1 cellular context compared by ENCODE assay signal in the genomic region with DNA sequence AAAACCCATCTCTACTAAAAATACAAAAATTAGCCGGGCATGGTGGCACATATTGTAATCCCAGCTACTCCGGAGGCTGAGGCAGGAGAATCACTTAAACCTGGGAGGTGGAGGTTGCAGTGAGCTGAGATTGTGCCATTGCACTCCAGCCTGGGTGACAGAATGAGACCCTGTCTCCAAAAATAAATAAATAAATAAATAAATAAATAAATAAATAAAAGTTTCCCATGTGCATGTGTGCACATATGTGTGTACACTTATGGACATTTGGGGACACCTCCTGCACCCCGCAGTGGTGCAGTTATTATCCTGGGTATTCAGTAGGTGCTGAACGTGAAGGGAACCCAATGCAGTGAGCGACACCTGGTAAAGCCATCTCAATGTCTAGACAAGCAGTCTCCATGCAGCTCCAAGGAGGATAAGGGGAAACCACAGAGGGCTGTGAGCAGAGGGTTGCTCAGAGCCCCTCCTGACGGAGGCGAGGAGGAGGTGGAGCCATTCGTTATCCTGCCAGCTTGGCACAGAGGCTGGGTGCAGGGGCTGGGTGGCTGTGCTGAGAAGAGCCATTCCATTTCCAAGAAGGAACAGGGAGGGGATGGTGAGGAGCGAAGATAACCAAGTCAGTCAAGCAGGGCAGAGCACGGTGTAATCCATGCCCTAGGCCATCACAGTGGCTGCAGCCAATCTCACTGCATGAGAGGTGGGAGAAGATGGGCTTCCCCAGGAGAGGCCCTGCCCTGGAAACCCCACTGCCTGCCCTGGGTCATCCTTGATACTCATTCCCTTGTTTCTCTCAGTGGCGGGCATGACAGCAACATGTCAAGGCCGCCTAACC.
TF ChIP-seq lines count a peak whose summit lies in the region.

No MANE protein-coding gene starts in this region.

TF ChIP-seq in HepG2, 621 proteins besides CTCF, POLR2A, EP300 and RAD21:
- TF ChIP-seq SETDB1 (CRISPR knock-in tag; IDR thresholded peaks at IDR 0.05; ENCODE audit: borderline replicate concordance) (no peak), GATAD1 (CRISPR knock-in tag; IDR thresholded peaks at IDR 0.05) (no peak), TBX2 (CRISPR knock-in tag; IDR thresholded peaks at IDR 0.05; ENCODE audit: borderline replicate concordance) (no peak), RARA (CRISPR knock-in tag; IDR thresholded peaks at IDR 0.05) (no peak), ZNF317 (CRISPR knock-in tag; IDR thresholded peaks at IDR 0.05) (no peak), HNRNPLL (IDR thresholded peaks at IDR 0.05; ENCODE audit: low read depth, low read length, poor library complexity, severe bottlenecking) (no peak), RFXANK (CRISPR knock-in tag; IDR thresholded peaks at IDR 0.05) (no peak), TEAD3 (CRISPR knock-in tag; optimal IDR thresholded peaks at IDR 0.05; ENCODE audit: borderline replicate concordance) (no peak), NKX3-1 (CRISPR knock-in tag; IDR thresholded peaks at IDR 0.05) (no peak), ZNF792 (CRISPR knock-in tag; IDR thresholded peaks at IDR 0.05) (no peak), MYNN (CRISPR knock-in tag; IDR thresholded peaks at IDR 0.05; ENCODE audit: low read depth) (no peak), ZNF350 (CRISPR knock-in tag; IDR thresholded peaks at IDR 0.05; ENCODE audit: borderline replicate concordance, low read depth) (no peak)
- TF ChIP-seq, protein P1, sequence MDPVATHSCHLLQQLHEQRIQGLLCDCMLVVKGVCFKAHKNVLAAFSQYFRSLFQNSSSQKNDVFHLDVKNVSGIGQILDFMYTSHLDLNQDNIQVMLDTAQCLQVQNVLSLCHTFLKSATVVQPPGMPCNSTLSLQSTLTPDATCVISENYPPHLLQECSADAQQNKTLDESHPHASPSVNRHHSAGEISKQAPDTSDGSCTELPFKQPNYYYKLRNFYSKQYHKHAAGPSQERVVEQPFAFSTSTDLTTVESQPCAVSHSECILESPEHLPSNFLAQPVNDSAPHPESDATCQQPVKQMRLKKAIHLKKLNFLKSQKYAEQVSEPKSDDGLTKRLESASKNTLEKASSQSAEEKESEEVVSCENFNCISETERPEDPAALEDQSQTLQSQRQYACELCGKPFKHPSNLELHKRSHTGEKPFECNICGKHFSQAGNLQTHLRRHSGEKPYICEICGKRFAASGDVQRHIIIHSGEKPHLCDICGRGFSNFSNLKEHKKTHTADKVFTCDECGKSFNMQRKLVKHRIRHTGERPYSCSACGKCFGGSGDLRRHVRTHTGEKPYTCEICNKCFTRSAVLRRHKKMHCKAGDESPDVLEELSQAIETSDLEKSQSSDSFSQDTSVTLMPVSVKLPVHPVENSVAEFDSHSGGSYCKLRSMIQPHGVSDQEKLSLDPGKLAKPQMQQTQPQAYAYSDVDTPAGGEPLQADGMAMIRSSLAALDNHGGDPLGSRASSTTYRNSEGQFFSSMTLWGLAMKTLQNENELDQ (CRISPR knock-in tag; IDR thresholded peaks at IDR 0.05; ENCODE audit: borderline replicate concordance) = no peak
TF ChIP-seq in HepG2: peak in this region for 0.
